8 cellular contexts compared by ENCODE assay signal in genomic region chr12:116434155-116435065, GRCh38.
DNase-seq lines count a peak whose midpoint lies in the region; ATAC-seq lines count a peak whose summit lies in the region.

No MANE protein-coding gene starts in this region.

- H3K4me1 Mint-ChIP-seq in T-cell: peaks cover 4 to 6% (median 4%) of the 10 kb centered on the region in 3 donors

- DNase-seq in GOT3 (lab: John Stamatoyannopoulos, UW) (peak; percentile 47), SW480 (ENCODE audit: low spot score) (peak; percentile 85), Right ventricle myocardium inferior (ENCODE audit: missing footprints) (peak; percentile 87), posterior vena cava (ENCODE audit: low spot score) (peak; percentile 93), NCI-H774 (lab: John Stamatoyannopoulos, UW) (no peak), mesenteric fat pad (ENCODE audit: low spot score) (no peak), NCI-H1694 treated with DMSO at 0.1 percent for 48 hours (lab: John Stamatoyannopoulos, UW) (no peak), T-cell (no peak)

- no peak overlapping the region for H3K4me3 Mint-ChIP-seq in T-cell

- intact Hi-C loops in Right ventricle myocardium inferior (cut with DNase I) (no loop called here), posterior vena cava (cut with DNase I) (loop anchor here in 1 of 2 donors (10.0 kb wide), 1 partner anchor 90 kb away; no protein-coding TSS in a partner anchor)

- CTCF ChIA-PET in T-cell (lab: Charles Lee): no interaction called here

- POLR2A ChIA-PET in T-cell (lab: Charles Lee): interaction anchor here in 1 of 2 donors (0.5 kb wide), 1 partner anchor 163 kb away, joined by 13 read pairs; no protein-coding TSS in a partner anchor

- no peaks in the 10 kb centered on the region for H3K36me3 Mint-ChIP-seq in T-cell

- no peaks in the 10 kb centered on the region for H3K9me3 Mint-ChIP-seq in T-cell

- no peak overlapping the region for H3K27ac Mint-ChIP-seq in T-cell

- ATAC-seq in Right ventricle myocardium inferior: peak; percentile 92
- no peak for ATAC-seq in T-cell (replicated peaks in 1 of 4)

- peaks cover 0 to 1% of the 10 kb centered on the region in 2 donors for H3K27me3 Mint-ChIP-seq in T-cell

Comparison
In these comparisons a context has a peak if more than half of its experiments do, and no peak if none do; other contexts are left out.
1. DNase-seq: peak in GOT3 (single experiment), SW480 (single experiment), Right ventricle myocardium inferior (single experiment) and posterior vena cava (single experiment); none in NCI-H774 (single experiment), mesenteric fat pad (single experiment), NCI-H1694 treated with DMSO at 0.1 percent for 48 hours (single experiment) and T-cell (0 of 34).